Comparison of ENCODE assay signal across 21 cellular contexts in genomic region chr22:37273846-37274225, GRCh38. TPM values are rescaled to one million over a fixed set of nuclear protein-coding genes. Genes with fewer than 3 reads are reported as not detected.
A peak's percentile ranks its signal among the peaks of the same experiment; 100 is the strongest.
DNase-seq lines count a peak whose midpoint lies in the region; ATAC-seq and TF ChIP-seq lines count a peak whose summit lies in the region.
"Had no signal": no experiment of that assay in that cellular context is flagged by ENCODE, and none has a peak within 500 bp of the region (broad histone marks: within the 10 kb centered on the region; RNA-seq: fewer than 3 reads in every experiment).

No MANE protein-coding gene starts in this region.

- intact Hi-C loops in activated CD4-positive, alpha-beta T cell treated with anti-CD3 and anti-CD28 coated beads, Interleukin-2, amount 10 ng/mL, durations not matched to agents 24 days and 14 days (cut with micrococcal nuclease): loop anchor here (1.0 to 5.0 kb wide), 2 partner anchors 8 to 42 kb away; partner anchors contain the start of gene CYTH4

- peak overlapping the region; percentile 34 for H3K4me3 Mint-ChIP-seq in activated CD4-positive, alpha-beta T cell treated with anti-CD3 and anti-CD28 coated beads, Interleukin-2, amount 10 ng/mL, durations not matched to agents 24 days and 14 days
- H3K4me3 Mint-ChIP-seq in T-helper 17 cell: no peak overlapping the region
- H3K4me3 Mint-ChIP-seq: CD4-positive, CD25-positive, alpha-beta regulatory T cell; neural crest cell had no signal

- no peak overlapping the region for H2AFZ ChIP-seq in osteoblast (ENCODE audit: low read length)

- no peaks in the 10 kb centered on the region for H3K36me3 ChIP-seq in BLaER1
- H3K36me3 ChIP-seq in osteoblast (ENCODE audit: insufficient read depth, low read length): no peaks in the 10 kb centered on the region
- no peaks in the 10 kb centered on the region for H3K36me3 ChIP-seq in right atrium auricular region

- TF ChIP-seq CTCF in osteoblast (IDR thresholded peaks at IDR 0.05; ENCODE audit: extremely low read depth, low read depth, low read length): no peak
- no peak for TF ChIP-seq CTCF in right atrium auricular region (IDR thresholded peaks at IDR 0.05)

- peaks cover 2% of the 10 kb centered on the region for H3K36me3 Mint-ChIP-seq in activated CD4-positive, alpha-beta T cell treated with anti-CD3 and anti-CD28 coated beads, Interleukin-2, amount 10 ng/mL, durations not matched to agents 24 days and 14 days (ENCODE audit: low read depth)
- no peaks in the 10 kb centered on the region for H3K36me3 Mint-ChIP-seq in T-helper 17 cell (ENCODE audit: low read depth)
- H3K36me3 Mint-ChIP-seq: CD4-positive, CD25-positive, alpha-beta regulatory T cell had no signal

- no peak overlapping the region for H3K9ac ChIP-seq in BLaER1

- peak overlapping the region; percentile 79 for H3K4me2 ChIP-seq in BLaER1
- peak overlapping the region; percentile 81 for H3K4me2 ChIP-seq in osteoblast (ENCODE audit: insufficient read depth, low read length)
- H3K4me2 ChIP-seq: A549 had no signal

- H3K4me3 ChIP-seq in BLaER1: no peak overlapping the region
- H3K4me3 ChIP-seq in osteoblast (ENCODE audit: insufficient read depth, low read length): no peak overlapping the region
- no peak overlapping the region for H3K4me3 ChIP-seq in right atrium auricular region
- H3K4me3 ChIP-seq: A549, psoas muscle had no signal

- H3K9me3 ChIP-seq in BLaER1 (no peaks in the 10 kb centered on the region), T-helper 17 cell (ENCODE audit: control insufficient read depth, low read length, poor library complexity, severe bottlenecking) (no peaks in the 10 kb centered on the region), osteoblast (ENCODE audit: low read depth, low read length) (no peaks in the 10 kb centered on the region), right atrium auricular region (no peaks in the 10 kb centered on the region)
- H3K9me3 ChIP-seq: A549, psoas muscle had no signal

- H3K9me3 Mint-ChIP-seq in activated CD4-positive, alpha-beta T cell treated with anti-CD3 and anti-CD28 coated beads, Interleukin-2, amount 10 ng/mL, durations not matched to agents 24 days and 14 days: no peaks in the 10 kb centered on the region
- H3K9me3 Mint-ChIP-seq: CD4-positive, CD25-positive, alpha-beta regulatory T cell; neural crest cell had no signal

- H4K20me1 ChIP-seq in BLaER1 (no peaks in the 10 kb centered on the region), osteoblast (ENCODE audit: insufficient read depth, low read length) (no peaks in the 10 kb centered on the region)

- peaks cover 54% of the 10 kb centered on the region for H3K4me1 Mint-ChIP-seq in activated CD4-positive, alpha-beta T cell treated with anti-CD3 and anti-CD28 coated beads, Interleukin-2, amount 10 ng/mL, durations not matched to agents 24 days and 14 days
- H3K4me1 Mint-ChIP-seq in T-helper 17 cell: peaks cover 29% of the 10 kb centered on the region

- no peaks in the 10 kb centered on the region for H3K27me3 ChIP-seq in BLaER1
- H3K27me3 ChIP-seq in osteoblast (ENCODE audit: insufficient read depth, low read length): no peaks in the 10 kb centered on the region
- no peaks in the 10 kb centered on the region for H3K27me3 ChIP-seq in right atrium auricular region

- H3K4me1 ChIP-seq in BLaER1 (peaks cover 56% of the 10 kb centered on the region), osteoblast (ENCODE audit: insufficient read depth, low read length) (peaks cover 22% of the 10 kb centered on the region), right atrium auricular region (no peaks in the 10 kb centered on the region)
- H3K4me1 ChIP-seq: A549, psoas muscle had no signal

- H3K27me3 Mint-ChIP-seq in activated CD4-positive, alpha-beta T cell treated with anti-CD3 and anti-CD28 coated beads, Interleukin-2, amount 10 ng/mL, durations not matched to agents 24 days and 14 days: no peaks in the 10 kb centered on the region
- no peaks in the 10 kb centered on the region for H3K27me3 Mint-ChIP-seq in T-helper 17 cell
- H3K27me3 Mint-ChIP-seq: CD4-positive, CD25-positive, alpha-beta regulatory T cell had no signal

- DNase-seq in activated CD4-positive, alpha-beta T cell treated with anti-CD3 and anti-CD28 coated beads, Interleukin-2, amount 10 ng/mL, durations not matched to agents 24 days and 14 days: no peak
- DNase-seq in activated CD4-positive, alpha-beta T cell treated with anti-CD3 and anti-CD28 coated beads for 4 hours: no peak
- DNase-seq in T-helper 17 cell (no peak), osteoblast (ENCODE audit: insufficient read length, low spot score, missing footprints) (no peak), NCI-H1930 (lab: John Stamatoyannopoulos, UW) (no peak), NCI-H2227 (lab: John Stamatoyannopoulos, UW; ENCODE audit: unreplicated experiment) (no peak), right atrium auricular region (ENCODE audit: low spot score) (no peak)
- DNase-seq: activated CD8-positive, alpha-beta memory T cell treated with anti-CD3 and anti-CD28 coated beads for 24 hours; activated effector memory CD4-positive, alpha-beta T cell treated with Interleukin-2 at 50 U/mL for 16 hours; CD4-positive, CD25-positive, alpha-beta regulatory T cell; DMS 273 treated with DMSO at 0.1 percent for 48 hours; NCI-H1436; NCI-H2171 treated with DMSO at 0.1 percent for 48 hours; NCI-H69; stimulated activated CD4-positive, alpha-beta T cell treated with anti-CD3 and anti-CD28 coated beads, Interleukin-4, amount 100 ng/mL, for 4 hours had no signal

- H3K27ac Mint-ChIP-seq in activated CD4-positive, alpha-beta T cell treated with anti-CD3 and anti-CD28 coated beads, Interleukin-2, amount 10 ng/mL, durations not matched to agents 24 days and 14 days: peak overlapping the region; percentile 77
- peak overlapping the region; percentile 14 for H3K27ac Mint-ChIP-seq in T-helper 17 cell

- no peak overlapping the region for H3K27ac ChIP-seq in BLaER1
- H3K27ac ChIP-seq in osteoblast (ENCODE audit: low read depth, low read length): no peak overlapping the region
- no peak overlapping the region for H3K27ac ChIP-seq in right atrium auricular region
- H3K27ac ChIP-seq: psoas muscle, VCaP had no signal

- no peaks in the 10 kb centered on the region for H3K79me2 ChIP-seq in osteoblast (ENCODE audit: insufficient read depth, low read length)

- no peak for ATAC-seq in T-helper 17 cell
- ATAC-seq: A549 had no signal

RNA-seq across cellular contexts. Expression of gene CYTH4, which starts 8.5 kb away (rescaled TPM):
- 43.5 and 44.9 TPM in 2 replicates for total RNA-seq in activated CD4-positive, alpha-beta T cell treated with anti-CD3 and anti-CD28 coated beads, Interleukin-2, amount 10 ng/mL, durations not matched to agents 24 days and 14 days
- 10 to 100 TPM; 89.5 to 98.7 TPM for total RNA-seq in T-helper 17 cell
- 0.59 and 0.72 TPM in 2 replicates for total RNA-seq in osteoblast
- total RNA-seq in right atrium auricular region: 1 to 10 TPM; 1.5 to 5.9 TPM
- total RNA-seq: bronchial epithelial cell, neural crest cell had no signal

RNA-seq across cellular contexts. Expression of gene RAC2, which starts 29.8 kb away (rescaled TPM):
- total RNA-seq in activated CD4-positive, alpha-beta T cell treated with anti-CD3 and anti-CD28 coated beads, Interleukin-2, amount 10 ng/mL, durations not matched to agents 24 days and 14 days: 519 and 540 TPM in 2 replicates
- 100 to 1,000 TPM; 297 to 478 TPM for total RNA-seq in T-helper 17 cell
- total RNA-seq in osteoblast: 13.6 and 14.5 TPM in 2 replicates
- 10 to 100 TPM in 1 of 2 donors, 1 to 10 TPM in 1; 2.9 to 10.3 TPM for total RNA-seq in right atrium auricular region

Comparison
In these comparisons a context has a peak if more than half of its experiments do, and no peak if none do; other contexts are left out.
1. RNA of gene RAC2, which starts 29.8 kb away (total RNA-seq): 519 to 540 TPM in activated CD4-positive, alpha-beta T cell treated with anti-CD3 and anti-CD28 coated beads, Interleukin-2, amount 10 ng/mL, durations not matched to agents 24 days and 14 days and 297 to 478 TPM in T-helper 17 cell; 13.6 to 14.5 TPM in osteoblast and 2.9 to 10.3 TPM in right atrium auricular region; every median in the first group is over 10 times any median in the second.